In genomic region chr1:61079898-61080336, GRCh38 we compare ENCODE assay signal across 9 cellular contexts. TPM values are rescaled to one million over a fixed set of nuclear protein-coding genes. Genes with fewer than 3 reads are reported as not detected.
DNase-seq lines count a peak whose midpoint lies in the region; ATAC-seq, FAIRE-seq and TF ChIP-seq lines count a peak whose summit lies in the region.
"Had no signal": no experiment of that assay in that cellular context is flagged by ENCODE, and none has a peak within 500 bp of the region (broad histone marks: within the 10 kb centered on the region; RNA-seq: fewer than 3 reads in every experiment).

No MANE protein-coding gene starts in this region.

- intact Hi-C loops in gastrocnemius medialis (cut with DNase I; ENCODE audit: low total_unique reads), result loop anchor here (1.0 to 2.0 kb wide), 5 partner anchors 27 to 370 kb away; no protein-coding TSS in a partner anchor

- FAIRE-seq in A549 (lab: Jason Lieb, UNC) (no peak), G401.6 (lab: Jason Lieb, UNC) (peak; percentile 67)

- H3K27me3 ChIP-seq in iPS-18a (ENCODE audit: control insufficient read depth, insufficient read depth, low read length) (peaks cover 87% of the 10 kb centered on the region), gastrocnemius medialis (no peaks in the 10 kb centered on the region)

- H3K27ac ChIP-seq in A549, result peak overlapping the region; percentile 91 to 100
- H3K27ac ChIP-seq in iPS-18a (ENCODE audit: low read length), result no peak overlapping the region
- H3K27ac ChIP-seq in gastrocnemius medialis, result peak overlapping the region; percentile 90 to 96 (median 95)
- H3K27ac ChIP-seq: neutrophil had no signal

- 1% methylated on average over 12 of the region's 14 CpGs for WGBS in A549 (ENCODE audit: missing lambda C conversion rate)

- H3K36me3 ChIP-seq in iPS-18a (ENCODE audit: control insufficient read depth, low read depth, low read length), result no peaks in the 10 kb centered on the region
- no peaks in the 10 kb centered on the region for H3K36me3 ChIP-seq in gastrocnemius medialis
- H3K36me3 ChIP-seq: neutrophil had no signal

- peaks cover 61% of the 10 kb centered on the region for H3K4me1 Mint-ChIP-seq in brain

- H3K27me3 Mint-ChIP-seq in brain, result peaks cover 32% of the 10 kb centered on the region

- in situ Hi-C loops in gastrocnemius medialis (cut with MboI; ENCODE audit: low sequenced_read_pairs in 4 of 4), result loop anchor here in 2 of 4 donors (10.0 kb wide), 2 partner anchors 105 to 255 kb away; no protein-coding TSS in a partner anchor

- H3K9me3 ChIP-seq in A549, result no peaks in the 10 kb centered on the region
- H3K9me3 ChIP-seq in iPS-18a (ENCODE audit: control insufficient read depth, low read depth, low read length), result no peaks in the 10 kb centered on the region
- no peaks in the 10 kb centered on the region for H3K9me3 ChIP-seq in gastrocnemius medialis
- H3K9me3 ChIP-seq: neutrophil had no signal

- H3K4me3 Mint-ChIP-seq in brain, result peak overlapping the region; percentile 88 to 95 (median 91)

- TF ChIP-seq POLR2A in A549 (IDR thresholded peaks at IDR 0.05; ENCODE audit: low read length) (no peak), gastrocnemius medialis (IDR thresholded peaks at IDR 0.05) (no peak)

- peak overlapping the region; percentile 91 for H3K4me3 ChIP-seq in A549
- H3K4me3 ChIP-seq in iPS-18a (ENCODE audit: low read length), result peak overlapping the region; percentile 54
- H3K4me3 ChIP-seq in gastrocnemius medialis, result peak overlapping the region; percentile 28 to 88 (median 64)

- H3K4me1 ChIP-seq in A549, result peaks cover 36% of the 10 kb centered on the region
- H3K4me1 ChIP-seq in iPS-18a (ENCODE audit: control insufficient read depth, low read depth, low read length), result peaks cover 38% of the 10 kb centered on the region
- H3K4me1 ChIP-seq in gastrocnemius medialis, result peaks cover 34 to 39% of the 10 kb centered on the region in 2 donors

- ATAC-seq in A549 (peak in 1 of 2 experiments; percentile 37; a peak in 3 of 6 replicates), gastrocnemius medialis (peak; percentile 44), GM21786 (IDR thresholded peaks at IDR 0.05; ENCODE audit: unreplicated experiment) (no peak), HG02840 (IDR thresholded peaks at IDR 0.05; ENCODE audit: low FRiP score, unreplicated experiment) (no peak)

- CTCF ChIA-PET in A549 (lab: Yijun Ruan, JAX), result interaction anchor here (0.7 to 3.5 kb wide), 9 partner anchors 9 to 279 kb away, joined by 3 to 20 read pairs (median 4); no protein-coding TSS in a partner anchor

- DNase-seq in A549 (ENCODE audit: low read depth in 1 of 2, low spot score in 1 of 2), result peak in 1 of 2 experiments; percentile 79
- DNase-seq in NCI-H82 treated with DMSO at 0.1 percent for 48 hours (lab: John Stamatoyannopoulos, UW; ENCODE audit: unreplicated experiment), result peak; percentile 57
- DNase-seq in gastrocnemius medialis, result peak; percentile 76 to 87

- TF ChIP-seq RAD21 in A549 (conservative IDR thresholded peaks at IDR 0.05 in 1 of 2, IDR thresholded peaks at IDR 0.05 in 1 of 2), result peak; percentile 38 to 50

- peak overlapping the region; percentile 92 to 98 (median 97) for H3K27ac Mint-ChIP-seq in brain

- H3K9ac ChIP-seq in iPS-18a (ENCODE audit: low read length), result no peak overlapping the region

- H3K4me2 ChIP-seq in A549, result peak overlapping the region; percentile 89

- no peak for TF ChIP-seq EP300 in A549 (IDR thresholded peaks at IDR 0.05)

- H3K36me3 Mint-ChIP-seq in brain, result peaks cover 5% of the 10 kb centered on the region

- TF ChIP-seq CTCF in A549 (IDR thresholded peaks at IDR 0.05), result peak; percentile 46
- TF ChIP-seq CTCF in brain (conservative IDR thresholded peaks at IDR 0.05), result peak in 1 of 2 experiments; percentile 30
- peak in 2 of 5 experiments; percentile 30 to 34 for TF ChIP-seq CTCF in gastrocnemius medialis (IDR thresholded peaks at IDR 0.05 in 4 of 5, conservative IDR thresholded peaks at IDR 0.05 in 1 of 5)

- POLR2A ChIA-PET in A549 (lab: Yijun Ruan, JAX), result no interaction called here

- peaks cover 0 to 5% (median 0%) of the 10 kb centered on the region in 5 experiments for H3K9me3 Mint-ChIP-seq in brain

TF ChIP-seq in A549, 52 proteins besides CTCF, POLR2A, EP300 and RAD21:
- no peak for TF ChIP-seq BHLHE40 (IDR thresholded peaks at IDR 0.05; ENCODE audit: low read depth, low read length)
- TF ChIP-seq, protein P1, sequence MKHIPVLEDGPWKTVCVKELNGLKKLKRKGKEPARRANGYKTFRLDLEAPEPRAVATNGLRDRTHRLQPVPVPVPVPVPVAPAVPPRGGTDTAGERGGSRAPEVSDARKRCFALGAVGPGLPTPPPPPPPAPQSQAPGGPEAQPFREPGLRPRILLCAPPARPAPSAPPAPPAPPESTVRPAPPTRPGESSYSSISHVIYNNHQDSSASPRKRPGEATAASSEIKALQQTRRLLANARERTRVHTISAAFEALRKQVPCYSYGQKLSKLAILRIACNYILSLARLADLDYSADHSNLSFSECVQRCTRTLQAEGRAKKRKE (CRISPR knock-in tag; IDR thresholded peaks at IDR 0.05; ENCODE audit: low read depth), result no peak
- TF ChIP-seq SMC3 (IDR thresholded peaks at IDR 0.05), result peak; percentile 36; the same call in 2 of the 3 replicates
- TF ChIP-seq, protein P2, sequence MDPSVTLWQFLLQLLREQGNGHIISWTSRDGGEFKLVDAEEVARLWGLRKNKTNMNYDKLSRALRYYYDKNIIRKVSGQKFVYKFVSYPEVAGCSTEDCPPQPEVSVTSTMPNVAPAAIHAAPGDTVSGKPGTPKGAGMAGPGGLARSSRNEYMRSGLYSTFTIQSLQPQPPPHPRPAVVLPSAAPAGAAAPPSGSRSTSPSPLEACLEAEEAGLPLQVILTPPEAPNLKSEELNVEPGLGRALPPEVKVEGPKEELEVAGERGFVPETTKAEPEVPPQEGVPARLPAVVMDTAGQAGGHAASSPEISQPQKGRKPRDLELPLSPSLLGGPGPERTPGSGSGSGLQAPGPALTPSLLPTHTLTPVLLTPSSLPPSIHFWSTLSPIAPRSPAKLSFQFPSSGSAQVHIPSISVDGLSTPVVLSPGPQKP (IDR thresholded peaks at IDR 0.05; ENCODE audit: low read depth, low read length), result no peak
- no peak for TF ChIP-seq ZFP36 (IDR thresholded peaks at IDR 0.05; ENCODE audit: borderline replicate concordance, partially characterized antibody)
- no peak for TF ChIP-seq FOSB (CRISPR knock-in tag; IDR thresholded peaks at IDR 0.05)
TF ChIP-seq in A549: peak in this region for 1.

RNA-seq across cellular contexts. Expression of gene NFIA, which starts 2.4 kb away (rescaled TPM):
- polyA plus RNA-seq in A549 (2011; rRNA removed), result 21.3 and 25.8 TPM in 2 replicates
- polyA plus RNA-seq in A549 (2012; cell fraction: cytosol; rRNA removed), result 7.6 and 9.7 TPM in 2 replicates
- 6.6 and 9.0 TPM in 2 replicates for polyA plus RNA-seq in A549 (2012; cell fraction: nucleus; rRNA removed)
- 6.5 to 6.7 TPM (median 6.7 TPM) in 3 replicates for polyA plus RNA-seq in A549 (2017; fragmentation: RNase III; extraction: RNeasy Plus Mini Kit Qiagen cat#74134 plus additional on column Dnase treatment)
- 91.4 and 115 TPM in 2 replicates for polyA minus RNA-seq in A549 (2011; rRNA and poly(A)+ RNA removed)
- 4.1 TPM for polyA plus RNA-seq in brain (ENCODE audit: insufficient read depth, low read depth, low replicate concordance)
- total RNA-seq in gastrocnemius medialis, result 10 to 100 TPM; 12.9 to 27.0 (median 26.6) TPM

Comparison
In these comparisons a context has a peak if more than half of its experiments do, and no peak if none do; other contexts are left out.
1. ATAC-seq: peak in gastrocnemius medialis (2 of 2); none in GM21786 (single experiment) and HG02840 (single experiment).
2. Peak in every context shown above with its lines, with median percentiles within 50 percentile points of each other: H3K4me3 ChIP-seq.